In genomic region chr1:7477593-7477992, GRCh38 we compare ENCODE assay signal across 14 cellular contexts.
"Had no signal": no experiment of that assay in that cellular context is flagged by ENCODE, and none has a peak within 500 bp of the region (broad histone marks: within the 10 kb centered on the region; RNA-seq: fewer than 3 reads in every experiment).

No MANE protein-coding gene starts in this region.

- H3K4me1 ChIP-seq: psoas muscle had no signal

- H3K27me3 ChIP-seq: tibial artery had no signal

- H3K9me3 ChIP-seq: psoas muscle, tibial artery had no signal

- H3K36me3 ChIP-seq: tibial artery had no signal

- H3K4me3 ChIP-seq: psoas muscle, tibial artery had no signal

- DNase-seq: activated CD4-positive, alpha-beta T cell treated with anti-CD3 and anti-CD28 coated beads for 4 hours; activated CD8-positive, alpha-beta T cell treated with anti-CD3 and anti-CD28 coated beads for 36 hours; activated effector memory CD4-positive, alpha-beta T cell treated with Interleukin-2 at 50 U/mL for 16 hours; activated T-cell treated with anti-CD3 and anti-CD28 coated beads, Interleukin-2, amount 50 U/mL, for 4 hours; central memory CD4-positive, alpha-beta T cell; effector memory CD4-positive, alpha-beta T cell; foreskin melanocyte; mesenchymal stem cell; nephron progenitor cell; psoas muscle; stimulated activated CD4-positive, alpha-beta T cell treated with anti-CD3 and anti-CD28 coated beads, Interleukin-12 subunit alpha, Interleukin-12 subunit beta, amount 100 ng/mL, for 4 hours; stimulated activated CD4-positive, alpha-beta T cell treated with anti-CD3 and anti-CD28 coated beads, Interleukin-2, amount 100 ng/mL, for 24 hours; T-helper 2 cell; tibial artery had no signal

- H3K27ac ChIP-seq: psoas muscle, tibial artery had no signal
